13 cellular contexts compared by ENCODE assay signal in the genomic region with DNA sequence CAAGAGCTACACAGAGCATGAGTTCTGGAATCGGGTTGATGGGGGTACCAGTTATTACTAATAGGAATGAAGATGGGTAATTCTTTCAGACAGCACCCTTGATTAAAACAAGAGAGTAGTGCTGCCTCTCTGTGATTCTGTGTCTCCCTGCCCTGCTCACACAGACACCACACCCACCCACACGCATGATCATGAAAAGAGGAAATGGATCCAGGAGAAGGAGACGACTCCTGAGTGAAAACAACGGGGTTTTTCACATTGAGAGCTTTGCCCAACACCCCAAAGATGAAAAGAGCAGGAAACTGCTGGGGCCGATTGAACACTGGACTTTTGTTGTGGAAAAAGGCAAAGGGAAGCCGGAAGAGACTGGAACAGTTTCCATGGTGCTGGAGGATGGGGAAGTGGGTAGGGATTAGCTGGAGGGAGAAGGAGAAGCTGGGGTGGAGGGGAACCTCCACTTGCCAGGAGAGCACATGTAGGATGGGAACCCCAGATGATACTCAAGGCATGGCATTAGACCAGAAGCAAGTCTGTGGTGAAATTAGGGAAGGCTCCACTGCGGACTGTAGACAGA. TPM values are rescaled to one million over a fixed set of nuclear protein-coding genes. Genes with fewer than 3 reads are reported as not detected.
DNase-seq lines count a peak whose midpoint lies in the region; ATAC-seq and TF ChIP-seq lines count a peak whose summit lies in the region.
"Had no signal": no experiment of that assay in that cellular context is flagged by ENCODE, and none has a peak within 500 bp of the region (broad histone marks: within the 10 kb centered on the region; RNA-seq: fewer than 3 reads in every experiment).

No MANE protein-coding gene starts in this region.

- H3K9me2 ChIP-seq in OCI-LY7 (ENCODE audit: insufficient read depth, low read length) = no peaks in the 10 kb centered on the region

- H3K4me3 ChIP-seq in dorsolateral prefrontal cortex = peak overlapping the region in 3 of 59 donors; percentile 18 to 42 (median 28)
- no peak overlapping the region for H3K4me3 ChIP-seq in smooth muscle cell
- no peak overlapping the region for H3K4me3 ChIP-seq in OCI-LY7 (ENCODE audit: low read depth, low read length, poor library complexity, severe bottlenecking)

- intact Hi-C loops in dorsolateral prefrontal cortex (cut with DNase I) = no loop called here
- intact Hi-C loops in OCI-LY7 (cut with micrococcal nuclease; ENCODE audit: unreplicated experiment) = no loop called here

- no peaks in the 10 kb centered on the region for H4K20me1 ChIP-seq in smooth muscle cell (ENCODE audit: low read depth)
- H4K20me1 ChIP-seq in OCI-LY7 (ENCODE audit: insufficient read depth, low read length) = no peaks in the 10 kb centered on the region

- TF ChIP-seq CTCF in dorsolateral prefrontal cortex (IDR thresholded peaks at IDR 0.05 in 54 of 56, conservative IDR thresholded peaks at IDR 0.05 in 2 of 56; ENCODE audit: low read depth in 1 of 56, partially characterized antibody in 56 of 56) = no peak
- TF ChIP-seq CTCF in smooth muscle cell (IDR thresholded peaks at IDR 0.05; ENCODE audit: borderline replicate concordance, insufficient read depth, poor library complexity, severe bottlenecking) = no peak
- TF ChIP-seq CTCF in OCI-LY7 (conservative IDR thresholded peaks at IDR 0.05; ENCODE audit: low read length) = no peak

- H3K27me3 ChIP-seq in dorsolateral prefrontal cortex = peaks cover 0 to under 1% (median 0%) of the 10 kb centered on the region in 45 donors
- H3K27me3 ChIP-seq in smooth muscle cell (ENCODE audit: low read depth) = peaks cover 3% of the 10 kb centered on the region

- CTCF ChIA-PET in OCI-LY7 (lab: Charles Lee; ENCODE audit: unreplicated experiment) = no interaction called here

- H3K79me2 ChIP-seq in smooth muscle cell (ENCODE audit: low read depth) (no peaks in the 10 kb centered on the region), OCI-LY7 (ENCODE audit: insufficient read depth, low read depth, low read length) (no peaks in the 10 kb centered on the region)

- H3K4me1 ChIP-seq in smooth muscle cell (ENCODE audit: low read depth) (peaks cover 17% of the 10 kb centered on the region), OCI-LY7 (ENCODE audit: insufficient read depth, low read length, poor library complexity, severe bottlenecking) (peaks cover 6% of the 10 kb centered on the region)

- H3K27ac ChIP-seq in dorsolateral prefrontal cortex (peak overlapping the region in 37 of 59 donors; percentile 0 to 67 (median 47)), smooth muscle cell (ENCODE audit: low read depth) (peak overlapping the region; percentile 71), OCI-LY7 (ENCODE audit: low read depth, low read length, poor library complexity, severe bottlenecking) (no peak overlapping the region)
- H3K27ac ChIP-seq: WERI-Rb-1 had no signal

- no peak overlapping the region for H2AFZ ChIP-seq in smooth muscle cell (ENCODE audit: low read depth)
- H2AFZ ChIP-seq in OCI-LY7 (ENCODE audit: low read length) = no peak overlapping the region

- BruUV-seq in OCI-LY7 (replicated peaks; lab: Mats Ljungman, UMichigan) = no TSS peak

- H3K4me2 ChIP-seq in smooth muscle cell = peak overlapping the region; percentile 66
- H3K4me2 ChIP-seq in OCI-LY7 (ENCODE audit: low read length) = no peak overlapping the region

- peak; percentile 16 for ATAC-seq in GM21360 (IDR thresholded peaks at IDR 0.05; ENCODE audit: unreplicated experiment)
- no peak for ATAC-seq in GM18519 (IDR thresholded peaks at IDR 0.05; ENCODE audit: low FRiP score, unreplicated experiment)
- ATAC-seq: left lobe of liver had no signal

- WGBS in smooth muscle cell (ENCODE audit: low lambda C conversion rate) = 66% methylated on average over 7 of the region's 7 CpGs

- H3K9ac ChIP-seq in smooth muscle cell (ENCODE audit: low read depth) = peak overlapping the region; percentile 4

- H3K36me3 ChIP-seq in smooth muscle cell (ENCODE audit: low read depth) (no peaks in the 10 kb centered on the region), OCI-LY7 (ENCODE audit: insufficient read depth, low read length) (no peaks in the 10 kb centered on the region)
- H3K36me3 ChIP-seq: WERI-Rb-1 had no signal

- DNase-seq in MV-4-11 (lab: John Stamatoyannopoulos, UW) = peak; percentile 79
- DNase-seq in dorsolateral prefrontal cortex = no peak
- DNase-seq in smooth muscle cell (lab: John Stamatoyannopoulos, UW; ENCODE audit: unreplicated experiment) = no peak
- no peak for DNase-seq in stimulated activated naive CD4-positive, alpha-beta T cell treated with Interleukin-2 at 50 U/mL for 16 hours (lab: John Stamatoyannopoulos, UW)
- no peak for DNase-seq in OCI-LY7 (ENCODE audit: low spot score)
- DNase-seq: Caco-2, NCI-H187 treated with DMSO at 0.1 percent for 48 hours, WERI-Rb-1 had no signal

- H3F3A ChIP-seq in smooth muscle cell (ENCODE audit: low read depth) = peaks cover 17% of the 10 kb centered on the region

- H3K9me3 ChIP-seq in smooth muscle cell (replicated peaks; ENCODE audit: low read depth) (no peaks in the 10 kb centered on the region), OCI-LY7 (ENCODE audit: low read length) (no peaks in the 10 kb centered on the region)
- H3K9me3 ChIP-seq: Caco-2 had no signal

- POLR2A ChIA-PET in OCI-LY7 (lab: Charles Lee) = no interaction called here

RNA-seq across cellular contexts. Expression of a gene that starts 5.2 kb away (rescaled TPM):
- total RNA-seq in dorsolateral prefrontal cortex = 10 to 100 TPM in 13 of 120 experiments, 1 to 10 TPM in 107; 2.5 to 22.1 (median 6.5) TPM
- total RNA-seq in smooth muscle cell = 8.0 and 9.3 TPM in 2 replicates
- 12.8 and 13.5 TPM in 2 replicates for polyA plus RNA-seq in smooth muscle cell
- total RNA-seq in OCI-LY7 (2014; rRNA removed; shearing (Covaris generic)) = 38.4 and 41.3 TPM in 2 replicates
- total RNA-seq in OCI-LY7 (2022) = 55.5 and 62.1 TPM in 2 replicates
- total RNA-seq: Caco-2 had no signal

RNA-seq across cellular contexts. Expression of a gene that starts 28.2 kb away (rescaled TPM):
- total RNA-seq in dorsolateral prefrontal cortex (10 to 100 TPM in 119 of 120 experiments, 1 to 10 TPM in 1; 8.1 to 75.2 (median 32.4) TPM), smooth muscle cell (0.18 TPM in 1 of 2 replicates, not detected in the other), OCI-LY7 (2022) (2.3 and 4.2 TPM in 2 replicates)
- 0.34 and 0.76 TPM in 2 replicates for polyA plus RNA-seq in smooth muscle cell
- total RNA-seq in OCI-LY7 (2014; rRNA removed; shearing (Covaris generic)) = 0.25 and 0.41 TPM in 2 replicates

RNA-seq across cellular contexts. Expression of a gene that starts 41.7 kb away (rescaled TPM):
- total RNA-seq in dorsolateral prefrontal cortex (under 1 TPM in 2 of 120 experiments, not detected in 118; 0.28 to 0.47 TPM), smooth muscle cell (not detected in 2 replicates), OCI-LY7 (2022) (1.1 and 1.2 TPM in 2 replicates)
- polyA plus RNA-seq in smooth muscle cell = not detected in 2 replicates
- total RNA-seq in OCI-LY7 (2014; rRNA removed; shearing (Covaris generic)) = 0.28 TPM in 1 of 2 replicates, not detected in the other
- total RNA-seq: Caco-2 had no signal
- polyA plus RNA-seq: neural cell had no signal

RNA-seq across cellular contexts. Expression of a gene that starts 51.2 kb away (rescaled TPM):
- not detected for total RNA-seq in dorsolateral prefrontal cortex
- not detected in 2 replicates for total RNA-seq in smooth muscle cell
- polyA plus RNA-seq in smooth muscle cell = not detected in 2 replicates
- total RNA-seq in OCI-LY7 (2014; rRNA removed; shearing (Covaris generic)) = not detected in 2 replicates
- total RNA-seq in OCI-LY7 (2022) = not detected in 2 replicates
- total RNA-seq: Caco-2, left lobe of liver had no signal
- polyA plus RNA-seq: esophagus, neural cell had no signal
